Comparison of ENCODE assay signal across 1 cellular context in the genomic region with DNA sequence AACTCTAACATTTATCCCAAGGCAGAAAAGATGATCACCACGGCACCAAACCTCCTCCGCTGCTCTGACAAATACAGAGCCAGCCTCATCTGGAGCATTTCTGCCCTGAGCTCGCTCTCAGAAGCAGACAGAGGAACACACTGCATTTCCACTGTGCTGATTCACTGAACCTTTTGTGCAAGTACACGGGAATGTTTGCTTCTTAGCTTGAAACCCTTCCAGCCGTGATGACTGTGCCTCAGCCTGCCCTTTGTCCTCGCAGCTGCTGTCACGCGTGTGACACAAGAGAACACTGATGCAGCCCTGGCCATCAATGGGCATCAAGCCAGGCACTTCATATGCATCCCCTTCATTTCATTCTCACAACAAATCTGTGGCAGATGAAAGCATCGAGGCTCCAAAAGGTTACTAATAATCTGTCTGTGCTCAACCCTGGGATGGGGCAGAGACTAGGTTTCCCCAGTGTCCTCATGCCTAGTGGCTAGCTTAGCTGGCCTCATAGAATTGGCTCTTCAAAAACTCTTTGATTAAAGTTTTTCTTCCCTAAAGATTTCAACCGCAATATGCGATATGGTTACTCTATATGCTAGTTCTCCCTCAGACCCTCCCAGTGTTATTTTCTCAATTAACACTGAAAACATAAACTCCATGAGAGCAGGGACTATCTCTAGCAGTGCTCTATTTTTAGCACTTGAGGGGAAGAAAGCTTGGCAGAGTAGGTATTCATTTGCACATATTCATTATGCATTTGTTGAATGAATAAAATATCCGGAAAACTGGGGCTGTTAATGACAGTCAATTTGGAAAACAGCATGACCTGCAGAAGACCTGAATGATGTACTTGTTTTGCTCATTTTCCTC.
A peak's percentile ranks its signal among the peaks of the same experiment; 100 is the strongest.
TF ChIP-seq lines count a peak whose summit lies in the region.

No MANE protein-coding gene starts in this region.

TF ChIP-seq in HepG2, 621 proteins besides CTCF, POLR2A, EP300 and RAD21 (continued from another document and continues in another):
- no peak for TF ChIP-seq NFIC (IDR thresholded peaks at IDR 0.05; ENCODE audit: low read length)
- TF ChIP-seq ZNF451 (CRISPR knock-in tag; IDR thresholded peaks at IDR 0.05) = no peak
- TF ChIP-seq, protein P1, sequence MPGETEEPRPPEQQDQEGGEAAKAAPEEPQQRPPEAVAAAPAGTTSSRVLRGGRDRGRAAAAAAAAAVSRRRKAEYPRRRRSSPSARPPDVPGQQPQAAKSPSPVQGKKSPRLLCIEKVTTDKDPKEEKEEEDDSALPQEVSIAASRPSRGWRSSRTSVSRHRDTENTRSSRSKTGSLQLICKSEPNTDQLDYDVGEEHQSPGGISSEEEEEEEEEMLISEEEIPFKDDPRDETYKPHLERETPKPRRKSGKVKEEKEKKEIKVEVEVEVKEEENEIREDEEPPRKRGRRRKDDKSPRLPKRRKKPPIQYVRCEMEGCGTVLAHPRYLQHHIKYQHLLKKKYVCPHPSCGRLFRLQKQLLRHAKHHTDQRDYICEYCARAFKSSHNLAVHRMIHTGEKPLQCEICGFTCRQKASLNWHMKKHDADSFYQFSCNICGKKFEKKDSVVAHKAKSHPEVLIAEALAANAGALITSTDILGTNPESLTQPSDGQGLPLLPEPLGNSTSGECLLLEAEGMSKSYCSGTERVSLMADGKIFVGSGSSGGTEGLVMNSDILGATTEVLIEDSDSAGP (CRISPR knock-in tag; IDR thresholded peaks at IDR 0.05; ENCODE audit: borderline replicate concordance) = no peak
- TF ChIP-seq MXD4 (CRISPR knock-in tag; IDR thresholded peaks at IDR 0.05) = 0 out of 2 replicates have a peak, but pooled peaks have one; percentile 33
- peak; percentile 75; the same call in 2 of the 3 replicates for TF ChIP-seq MXI1 (IDR thresholded peaks at IDR 0.05; ENCODE audit: borderline replicate concordance, low read depth, low read length)
- peak; percentile 25; the same call in 1 of the 2 replicates for TF ChIP-seq ZMYM4 (CRISPR knock-in tag; IDR thresholded peaks at IDR 0.05)
- no peak for TF ChIP-seq ZNF567 (CRISPR knock-in tag; IDR thresholded peaks at IDR 0.05; ENCODE audit: borderline replicate concordance)
- peak; percentile 24; the same call in 1 of the 2 replicates for TF ChIP-seq THRA (CRISPR knock-in tag; IDR thresholded peaks at IDR 0.05; ENCODE audit: borderline replicate concordance)
- no peak for TF ChIP-seq ZNF775 (CRISPR knock-in tag; IDR thresholded peaks at IDR 0.05; ENCODE audit: borderline replicate concordance)
- TF ChIP-seq SSRP1 (CRISPR knock-in tag; IDR thresholded peaks at IDR 0.05) = 0 out of 2 replicates have a peak, but pooled peaks have one; percentile 81
- no peak for TF ChIP-seq PREB (CRISPR knock-in tag; IDR thresholded peaks at IDR 0.05)
- peak; percentile 25; the same call in 1 of the 2 replicates for TF ChIP-seq SOX13 (IDR thresholded peaks at IDR 0.05)
- TF ChIP-seq SOX13 (CRISPR knock-in tag; conservative IDR thresholded peaks at IDR 0.05 in 1 of 2, IDR thresholded peaks at IDR 0.05 in 1 of 2) = peak in 1 of 2 experiments; percentile 82; a peak in 2 of 4 replicates
- TF ChIP-seq ZNF616 (CRISPR knock-in tag; IDR thresholded peaks at IDR 0.05; ENCODE audit: low read depth) = no peak
- TF ChIP-seq ZNF251 (CRISPR knock-in tag; IDR thresholded peaks at IDR 0.05) = no peak
- TF ChIP-seq, protein P2, sequence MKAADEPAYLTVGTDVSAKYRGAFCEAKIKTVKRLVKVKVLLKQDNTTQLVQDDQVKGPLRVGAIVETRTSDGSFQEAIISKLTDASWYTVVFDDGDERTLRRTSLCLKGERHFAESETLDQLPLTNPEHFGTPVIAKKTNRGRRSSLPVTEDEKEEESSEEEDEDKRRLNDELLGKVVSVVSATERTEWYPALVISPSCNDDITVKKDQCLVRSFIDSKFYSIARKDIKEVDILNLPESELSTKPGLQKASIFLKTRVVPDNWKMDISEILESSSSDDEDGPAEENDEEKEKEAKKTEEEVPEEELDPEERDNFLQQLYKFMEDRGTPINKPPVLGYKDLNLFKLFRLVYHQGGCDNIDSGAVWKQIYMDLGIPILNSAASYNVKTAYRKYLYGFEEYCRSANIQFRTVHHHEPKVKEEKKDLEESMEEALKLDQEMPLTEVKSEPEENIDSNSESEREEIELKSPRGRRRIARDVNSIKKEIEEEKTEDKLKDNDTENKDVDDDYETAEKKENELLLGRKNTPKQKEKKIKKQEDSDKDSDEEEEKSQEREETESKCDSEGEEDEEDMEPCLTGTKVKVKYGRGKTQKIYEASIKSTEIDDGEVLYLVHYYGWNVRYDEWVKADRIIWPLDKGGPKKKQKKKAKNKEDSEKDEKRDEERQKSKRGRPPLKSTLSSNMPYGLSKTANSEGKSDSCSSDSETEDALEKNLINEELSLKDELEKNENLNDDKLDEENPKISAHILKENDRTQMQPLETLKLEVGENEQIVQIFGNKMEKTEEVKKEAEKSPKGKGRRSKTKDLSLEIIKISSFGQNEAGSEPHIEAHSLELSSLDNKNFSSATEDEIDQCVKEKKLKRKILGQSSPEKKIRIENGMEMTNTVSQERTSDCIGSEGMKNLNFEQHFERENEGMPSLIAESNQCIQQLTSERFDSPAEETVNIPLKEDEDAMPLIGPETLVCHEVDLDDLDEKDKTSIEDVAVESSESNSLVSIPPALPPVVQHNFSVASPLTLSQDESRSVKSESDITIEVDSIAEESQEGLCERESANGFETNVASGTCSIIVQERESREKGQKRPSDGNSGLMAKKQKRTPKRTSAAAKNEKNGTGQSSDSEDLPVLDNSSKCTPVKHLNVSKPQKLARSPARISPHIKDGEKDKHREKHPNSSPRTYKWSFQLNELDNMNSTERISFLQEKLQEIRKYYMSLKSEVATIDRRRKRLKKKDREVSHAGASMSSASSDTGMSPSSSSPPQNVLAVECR (CRISPR knock-in tag; IDR thresholded peaks at IDR 0.05; ENCODE audit: borderline replicate concordance) = peak; percentile 46; the same call in 1 of the 2 replicates
- peak; percentile 57 for TF ChIP-seq BCL6 (CRISPR knock-in tag; IDR thresholded peaks at IDR 0.05)
- TF ChIP-seq, protein P3, sequence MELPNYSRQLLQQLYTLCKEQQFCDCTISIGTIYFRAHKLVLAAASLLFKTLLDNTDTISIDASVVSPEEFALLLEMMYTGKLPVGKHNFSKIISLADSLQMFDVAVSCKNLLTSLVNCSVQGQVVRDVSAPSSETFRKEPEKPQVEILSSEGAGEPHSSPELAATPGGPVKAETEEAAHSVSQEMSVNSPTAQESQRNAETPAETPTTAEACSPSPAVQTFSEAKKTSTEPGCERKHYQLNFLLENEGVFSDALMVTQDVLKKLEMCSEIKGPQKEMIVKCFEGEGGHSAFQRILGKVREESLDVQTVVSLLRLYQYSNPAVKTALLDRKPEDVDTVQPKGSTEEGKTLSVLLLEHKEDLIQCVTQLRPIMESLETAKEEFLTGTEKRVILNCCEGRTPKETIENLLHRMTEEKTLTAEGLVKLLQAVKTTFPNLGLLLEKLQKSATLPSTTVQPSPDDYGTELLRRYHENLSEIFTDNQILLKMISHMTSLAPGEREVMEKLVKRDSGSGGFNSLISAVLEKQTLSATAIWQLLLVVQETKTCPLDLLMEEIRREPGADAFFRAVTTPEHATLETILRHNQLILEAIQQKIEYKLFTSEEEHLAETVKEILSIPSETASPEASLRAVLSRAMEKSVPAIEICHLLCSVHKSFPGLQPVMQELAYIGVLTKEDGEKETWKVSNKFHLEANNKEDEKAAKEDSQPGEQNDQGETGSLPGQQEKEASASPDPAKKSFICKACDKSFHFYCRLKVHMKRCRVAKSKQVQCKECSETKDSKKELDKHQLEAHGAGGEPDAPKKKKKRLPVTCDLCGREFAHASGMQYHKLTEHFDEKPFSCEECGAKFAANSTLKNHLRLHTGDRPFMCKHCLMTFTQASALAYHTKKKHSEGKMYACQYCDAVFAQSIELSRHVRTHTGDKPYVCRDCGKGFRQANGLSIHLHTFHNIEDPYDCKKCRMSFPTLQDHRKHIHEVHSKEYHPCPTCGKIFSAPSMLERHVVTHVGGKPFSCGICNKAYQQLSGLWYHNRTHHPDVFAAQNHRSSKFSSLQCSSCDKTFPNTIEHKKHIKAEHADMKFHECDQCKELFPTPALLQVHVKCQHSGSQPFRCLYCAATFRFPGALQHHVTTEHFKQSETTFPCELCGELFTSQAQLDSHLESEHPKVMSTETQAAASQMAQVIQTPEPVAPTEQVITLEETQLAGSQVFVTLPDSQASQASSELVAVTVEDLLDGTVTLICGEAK (IDR thresholded peaks at IDR 0.05) = no peak
- TF ChIP-seq, protein P3 (CRISPR knock-in tag; IDR thresholded peaks at IDR 0.05) = no peak
- TF ChIP-seq ZBTB21 (CRISPR knock-in tag; IDR thresholded peaks at IDR 0.05) = peak; percentile 86
- no peak for TF ChIP-seq RBM22 (optimal IDR thresholded peaks at IDR 0.05; ENCODE audit: low read length)
- TF ChIP-seq ZNF383 (CRISPR knock-in tag; IDR thresholded peaks at IDR 0.05; ENCODE audit: borderline replicate concordance) = no peak
- TF ChIP-seq NR2F6 (IDR thresholded peaks at IDR 0.05) = no peak
- peak; percentile 60; the same call in 1 of the 2 replicates for TF ChIP-seq NR2F6 (CRISPR knock-in tag; IDR thresholded peaks at IDR 0.05)
- no peak for TF ChIP-seq ZNF776 (CRISPR knock-in tag; IDR thresholded peaks at IDR 0.05)
- TF ChIP-seq, protein P4, sequence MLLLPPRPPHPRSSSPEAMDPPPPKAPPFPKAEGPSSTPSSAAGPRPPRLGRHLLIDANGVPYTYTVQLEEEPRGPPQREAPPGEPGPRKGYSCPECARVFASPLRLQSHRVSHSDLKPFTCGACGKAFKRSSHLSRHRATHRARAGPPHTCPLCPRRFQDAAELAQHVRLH (CRISPR knock-in tag; IDR thresholded peaks at IDR 0.05; ENCODE audit: borderline replicate concordance, low read depth) = 0 out of 2 replicates have a peak, but pooled peaks have one; percentile 33
- TF ChIP-seq YEATS2 (CRISPR knock-in tag; IDR thresholded peaks at IDR 0.05; ENCODE audit: borderline replicate concordance) = peak; percentile 58; the same call in 1 of the 2 replicates
- TF ChIP-seq ZNF879 (CRISPR knock-in tag; IDR thresholded peaks at IDR 0.05) = no peak
- TF ChIP-seq ZMYM2 (CRISPR knock-in tag; IDR thresholded peaks at IDR 0.05) = 0 out of 2 replicates have a peak, but pooled peaks have one; percentile 66
- TF ChIP-seq ZFP36L2 (CRISPR knock-in tag; IDR thresholded peaks at IDR 0.05) = no peak
- peak; percentile 86 for TF ChIP-seq SAP130 (CRISPR knock-in tag; IDR thresholded peaks at IDR 0.05; ENCODE audit: low read depth)
- no peak for TF ChIP-seq SMARCC2 (IDR thresholded peaks at IDR 0.05)
- peak; percentile 70 for TF ChIP-seq TGIF2 (CRISPR knock-in tag; IDR thresholded peaks at IDR 0.05)
- peak; percentile 23; the same call in 1 of the 2 replicates for TF ChIP-seq ZNF501 (CRISPR knock-in tag; IDR thresholded peaks at IDR 0.05)
- no peak for TF ChIP-seq ZNF275 (CRISPR knock-in tag; IDR thresholded peaks at IDR 0.05; ENCODE audit: borderline replicate concordance)
- peak; percentile 42; the same call in 1 of the 2 replicates for TF ChIP-seq KDM6A (CRISPR knock-in tag; IDR thresholded peaks at IDR 0.05; ENCODE audit: low read depth)
- TF ChIP-seq ZNF768 (CRISPR knock-in tag; IDR thresholded peaks at IDR 0.05) = 0 out of 2 replicates have a peak, but pooled peaks have one; percentile 17
- TF ChIP-seq NFATC3 (CRISPR knock-in tag; IDR thresholded peaks at IDR 0.05) = no peak
- 0 out of 2 replicates have a peak, but pooled peaks have one; percentile 36 for TF ChIP-seq ERF (CRISPR knock-in tag; IDR thresholded peaks at IDR 0.05)
- TF ChIP-seq JDP2 (CRISPR knock-in tag; IDR thresholded peaks at IDR 0.05; ENCODE audit: borderline replicate concordance) = no peak
- peak; percentile 60 for TF ChIP-seq FOXA3 (CRISPR knock-in tag; IDR thresholded peaks at IDR 0.05)
